1 cellular context compared by ENCODE assay signal in the genomic region with DNA sequence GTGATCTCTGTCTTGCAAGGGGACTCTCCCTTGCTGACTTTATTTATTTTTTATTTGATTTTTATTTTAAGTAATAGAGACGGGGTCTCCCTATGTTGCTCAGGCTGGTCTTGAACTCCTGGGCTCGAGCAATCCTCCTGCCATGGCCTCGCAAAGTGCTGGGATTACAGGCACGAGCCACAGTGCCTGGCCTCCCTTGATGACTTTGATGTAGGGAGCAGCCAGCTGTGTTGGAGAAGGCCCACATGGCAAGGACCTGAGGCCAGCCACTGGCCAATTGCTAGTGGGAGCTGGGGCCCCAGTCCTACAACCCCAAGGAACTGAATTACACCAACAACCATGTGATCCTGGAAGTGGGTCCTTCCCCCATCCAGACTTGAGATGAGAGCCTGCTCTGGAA.
TF ChIP-seq lines count a peak whose summit lies in the region.

No MANE protein-coding gene starts in this region.

TF ChIP-seq in A549, 52 proteins besides CTCF, POLR2A, EP300 and RAD21 (continued from another document):
- TF ChIP-seq BCL3 (IDR thresholded peaks at IDR 0.05) (no peak), NFE2L2 (conservative IDR thresholded peaks at IDR 0.05; ENCODE audit: low read length) (no peak), HMGXB4 (CRISPR knock-in tag; IDR thresholded peaks at IDR 0.05; ENCODE audit: borderline replicate concordance) (no peak), CEBPB (IDR thresholded peaks at IDR 0.05) (no peak), ESRRA (IDR thresholded peaks at IDR 0.05; ENCODE audit: borderline replicate concordance, low read length) (no peak), CHD2 (IDR thresholded peaks at IDR 0.05; ENCODE audit: low read length, partially characterized antibody) (no peak), JUNB (IDR thresholded peaks at IDR 0.05) (no peak), SMC3 (IDR thresholded peaks at IDR 0.05) (no peak), FOXS1 (CRISPR knock-in tag; IDR thresholded peaks at IDR 0.05) (no peak)
- TF ChIP-seq, protein P1, sequence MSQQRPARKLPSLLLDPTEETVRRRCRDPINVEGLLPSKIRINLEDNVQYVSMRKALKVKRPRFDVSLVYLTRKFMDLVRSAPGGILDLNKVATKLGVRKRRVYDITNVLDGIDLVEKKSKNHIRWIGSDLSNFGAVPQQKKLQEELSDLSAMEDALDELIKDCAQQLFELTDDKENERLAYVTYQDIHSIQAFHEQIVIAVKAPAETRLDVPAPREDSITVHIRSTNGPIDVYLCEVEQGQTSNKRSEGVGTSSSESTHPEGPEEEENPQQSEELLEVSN (IDR thresholded peaks at IDR 0.05; ENCODE audit: borderline replicate concordance, low read depth), result no peak
